Comparison of ENCODE assay signal across 3 cellular contexts in the genomic region with DNA sequence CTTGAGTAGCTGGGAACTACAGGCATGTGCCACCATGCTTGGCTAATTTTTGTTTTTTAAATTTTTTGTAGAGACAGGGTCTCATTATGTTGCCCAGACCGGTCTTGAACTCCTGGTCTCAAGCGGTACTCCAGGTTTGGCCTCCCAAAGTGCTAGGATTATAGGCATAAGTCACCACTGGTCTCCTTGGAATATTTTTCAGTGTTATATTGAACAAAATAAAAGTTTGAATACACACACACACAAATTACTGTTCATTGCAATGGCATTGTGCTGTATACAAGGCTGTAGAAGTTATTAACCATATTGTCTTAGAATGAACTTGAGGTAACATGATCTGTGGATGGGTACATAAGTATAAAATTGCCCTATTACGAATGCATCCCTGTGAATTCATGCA.
TF ChIP-seq lines count a peak whose summit lies in the region.

No MANE protein-coding gene starts in this region.

TF ChIP-seq in IMR-90, 13 proteins besides CTCF, POLR2A, EP300 and RAD21:
- no peak for TF ChIP-seq MAFK (IDR thresholded peaks at IDR 0.05; ENCODE audit: low read depth, low read length)
- TF ChIP-seq BHLHE40 (IDR thresholded peaks at IDR 0.05; ENCODE audit: low read depth, low read length): no peak
- TF ChIP-seq MAZ (IDR thresholded peaks at IDR 0.05; ENCODE audit: borderline replicate concordance, low read depth, low read length): no peak
- no peak for TF ChIP-seq RCOR1 (IDR thresholded peaks at IDR 0.05; ENCODE audit: insufficient replicate concordance, low read length)
- no peak for TF ChIP-seq MXI1 (IDR thresholded peaks at IDR 0.05; ENCODE audit: borderline replicate concordance, low read depth, low read length)
- TF ChIP-seq CEBPB (IDR thresholded peaks at IDR 0.05; ENCODE audit: low read depth, low read length): no peak
- no peak for TF ChIP-seq SMC3 (IDR thresholded peaks at IDR 0.05; ENCODE audit: low read depth, low read length)
- TF ChIP-seq FOS (IDR thresholded peaks at IDR 0.05; ENCODE audit: low read depth, low read length): no peak
- no peak for TF ChIP-seq NFE2L2 (IDR thresholded peaks at IDR 0.05; ENCODE audit: low read depth, low read length)
- TF ChIP-seq CHD1 (IDR thresholded peaks at IDR 0.05; ENCODE audit: low read depth, low read length): no peak
- TF ChIP-seq, protein P1, sequence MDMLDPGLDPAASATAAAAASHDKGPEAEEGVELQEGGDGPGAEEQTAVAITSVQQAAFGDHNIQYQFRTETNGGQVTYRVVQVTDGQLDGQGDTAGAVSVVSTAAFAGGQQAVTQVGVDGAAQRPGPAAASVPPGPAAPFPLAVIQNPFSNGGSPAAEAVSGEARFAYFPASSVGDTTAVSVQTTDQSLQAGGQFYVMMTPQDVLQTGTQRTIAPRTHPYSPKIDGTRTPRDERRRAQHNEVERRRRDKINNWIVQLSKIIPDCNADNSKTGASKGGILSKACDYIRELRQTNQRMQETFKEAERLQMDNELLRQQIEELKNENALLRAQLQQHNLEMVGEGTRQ (IDR thresholded peaks at IDR 0.05; ENCODE audit: low read depth, low read length): no peak
- TF ChIP-seq, protein P2, sequence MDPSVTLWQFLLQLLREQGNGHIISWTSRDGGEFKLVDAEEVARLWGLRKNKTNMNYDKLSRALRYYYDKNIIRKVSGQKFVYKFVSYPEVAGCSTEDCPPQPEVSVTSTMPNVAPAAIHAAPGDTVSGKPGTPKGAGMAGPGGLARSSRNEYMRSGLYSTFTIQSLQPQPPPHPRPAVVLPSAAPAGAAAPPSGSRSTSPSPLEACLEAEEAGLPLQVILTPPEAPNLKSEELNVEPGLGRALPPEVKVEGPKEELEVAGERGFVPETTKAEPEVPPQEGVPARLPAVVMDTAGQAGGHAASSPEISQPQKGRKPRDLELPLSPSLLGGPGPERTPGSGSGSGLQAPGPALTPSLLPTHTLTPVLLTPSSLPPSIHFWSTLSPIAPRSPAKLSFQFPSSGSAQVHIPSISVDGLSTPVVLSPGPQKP (IDR thresholded peaks at IDR 0.05; ENCODE audit: borderline replicate concordance, low read depth, low read length): no peak
- no peak for TF ChIP-seq RFX5 (IDR thresholded peaks at IDR 0.05; ENCODE audit: low read depth, low read length)

TF ChIP-seq in GM12878, 131 proteins besides CTCF, POLR2A, EP300 and RAD21:
- TF ChIP-seq ETV6 (conservative IDR thresholded peaks at IDR 0.05 in 1 of 2, IDR thresholded peaks at IDR 0.05 in 1 of 2; ENCODE audit: borderline replicate concordance in 1 of 2, low read depth in 1 of 2) (peak in 1 of 2 experiments; percentile 58; a peak in 1 of 4 replicates), PAX8 (IDR thresholded peaks at IDR 0.05) (no peak)

TF ChIP-seq in SK-N-SH, 30 proteins besides CTCF, POLR2A, EP300 and RAD21:
- TF ChIP-seq TAF1 (IDR thresholded peaks at IDR 0.05; ENCODE audit: borderline replicate concordance, low read depth, low read length) (no peak), POLR2AphosphoS5 (IDR thresholded peaks at IDR 0.05; ENCODE audit: low read depth, low read length) (no peak), TEAD4 (IDR thresholded peaks at IDR 0.05; ENCODE audit: borderline replicate concordance, insufficient read depth) (no peak), JUND (IDR thresholded peaks at IDR 0.05) (no peak), ZBTB33 (IDR thresholded peaks at IDR 0.05; ENCODE audit: borderline replicate concordance, low read depth) (no peak), RCOR1 (IDR thresholded peaks at IDR 0.05; ENCODE audit: low read length) (no peak), ELF1 (IDR thresholded peaks at IDR 0.05) (no peak), EZH2phosphoT487 (IDR thresholded peaks at IDR 0.05; ENCODE audit: borderline replicate concordance, low read depth) (no peak), GATA2 (CRISPR knock-in tag; IDR thresholded peaks at IDR 0.05) (no peak), MXI1 (IDR thresholded peaks at IDR 0.05; ENCODE audit: low read depth, low read length) (no peak), MAX (IDR thresholded peaks at IDR 0.05; ENCODE audit: low read depth) (no peak), RXRA (IDR thresholded peaks at IDR 0.05; ENCODE audit: borderline replicate concordance, low read depth) (no peak), CHD2 (IDR thresholded peaks at IDR 0.05; ENCODE audit: low read length, partially characterized antibody) (no peak), SIN3A (IDR thresholded peaks at IDR 0.05; ENCODE audit: borderline replicate concordance, low read depth, low read length) (no peak), NRF1 (IDR thresholded peaks at IDR 0.05; ENCODE audit: low read depth, low read length) (no peak)
- TF ChIP-seq, protein P3, sequence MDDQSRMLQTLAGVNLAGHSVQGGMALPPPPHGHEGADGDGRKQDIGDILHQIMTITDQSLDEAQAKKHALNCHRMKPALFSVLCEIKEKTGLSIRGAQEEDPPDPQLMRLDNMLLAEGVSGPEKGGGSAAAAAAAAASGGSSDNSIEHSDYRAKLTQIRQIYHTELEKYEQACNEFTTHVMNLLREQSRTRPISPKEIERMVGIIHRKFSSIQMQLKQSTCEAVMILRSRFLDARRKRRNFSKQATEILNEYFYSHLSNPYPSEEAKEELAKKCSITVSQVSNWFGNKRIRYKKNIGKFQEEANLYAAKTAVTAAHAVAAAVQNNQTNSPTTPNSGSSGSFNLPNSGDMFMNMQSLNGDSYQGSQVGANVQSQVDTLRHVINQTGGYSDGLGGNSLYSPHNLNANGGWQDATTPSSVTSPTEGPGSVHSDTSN (IDR thresholded peaks at IDR 0.05): no peak
- TF ChIP-seq, protein P1 (IDR thresholded peaks at IDR 0.05; ENCODE audit: borderline replicate concordance, low read depth, low read length): no peak
- TF ChIP-seq, protein P4, sequence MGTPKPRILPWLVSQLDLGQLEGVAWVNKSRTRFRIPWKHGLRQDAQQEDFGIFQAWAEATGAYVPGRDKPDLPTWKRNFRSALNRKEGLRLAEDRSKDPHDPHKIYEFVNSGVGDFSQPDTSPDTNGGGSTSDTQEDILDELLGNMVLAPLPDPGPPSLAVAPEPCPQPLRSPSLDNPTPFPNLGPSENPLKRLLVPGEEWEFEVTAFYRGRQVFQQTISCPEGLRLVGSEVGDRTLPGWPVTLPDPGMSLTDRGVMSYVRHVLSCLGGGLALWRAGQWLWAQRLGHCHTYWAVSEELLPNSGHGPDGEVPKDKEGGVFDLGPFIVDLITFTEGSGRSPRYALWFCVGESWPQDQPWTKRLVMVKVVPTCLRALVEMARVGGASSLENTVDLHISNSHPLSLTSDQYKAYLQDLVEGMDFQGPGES (IDR thresholded peaks at IDR 0.05; ENCODE audit: low read depth, low read length): no peak
TF ChIP-seq in SK-N-SH: peak in this region for 0.
